ENCODE assay signal across 20 cellular contexts in the genomic region with DNA sequence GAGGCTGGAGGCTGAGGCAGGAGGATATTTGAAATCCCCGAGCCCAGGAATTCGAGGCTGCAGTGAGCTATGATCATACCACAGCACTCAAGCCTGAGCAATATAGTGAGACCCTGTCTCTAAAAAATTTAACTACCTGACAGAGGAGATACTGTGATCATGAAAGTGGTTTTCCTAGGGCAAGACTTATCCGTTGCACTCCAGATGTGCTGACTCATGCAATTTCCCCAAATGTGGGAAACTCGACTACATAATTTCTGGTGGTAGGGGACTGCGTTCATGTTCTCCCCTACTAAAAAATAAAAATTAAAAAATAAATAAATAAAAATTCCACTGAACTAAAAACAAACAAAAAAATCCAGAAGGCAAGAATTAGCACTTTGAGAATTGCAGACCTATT.
DNase-seq lines count a peak whose midpoint lies in the region; ATAC-seq, FAIRE-seq and TF ChIP-seq lines count a peak whose summit lies in the region.
"Had no signal": no experiment of that assay in that cellular context is flagged by ENCODE, and none has a peak within 500 bp of the region (broad histone marks: within the 10 kb centered on the region; RNA-seq: fewer than 3 reads in every experiment).

No MANE protein-coding gene starts in this region.

- H3K18ac ChIP-seq in IMR-90 (ENCODE audit: low read depth, low read length): no peak overlapping the region

- no peak overlapping the region for H2AFZ ChIP-seq in IMR-90 (replicated peaks; ENCODE audit: low read length, poor library complexity)
- peak overlapping the region; percentile 92 for H2AFZ ChIP-seq in K562 (ENCODE audit: low read depth, low read length)
- H2AFZ ChIP-seq: GM23248 had no signal

- TF ChIP-seq CTCF in A549 (IDR thresholded peaks at IDR 0.05): no peak
- TF ChIP-seq CTCF in IMR-90 (conservative IDR thresholded peaks at IDR 0.05; ENCODE audit: low read depth, low read length): no peak
- no peak for TF ChIP-seq CTCF in K562 (IDR thresholded peaks at IDR 0.05 in 2 of 3, conservative IDR thresholded peaks at IDR 0.05 in 1 of 3; ENCODE audit: insufficient read depth in 2 of 3, low read depth in 1 of 3, low read length in 3 of 3)

- peaks cover 2% of the 10 kb centered on the region; the same call in 1 of the 3 replicates for H3K9me3 ChIP-seq in A549
- H3K9me3 ChIP-seq in IMR-90 (ENCODE audit: control insufficient read depth, insufficient read depth, low read length): no peaks in the 10 kb centered on the region
- H3K9me3 ChIP-seq in K562 (replicated peaks; ENCODE audit: control insufficient read depth, insufficient read depth, low read depth, low read length): no peaks in the 10 kb centered on the region
- H3K9me3 ChIP-seq: HAP-1 had no signal

- TF ChIP-seq RAD21 in A549 (conservative IDR thresholded peaks at IDR 0.05 in 1 of 2, IDR thresholded peaks at IDR 0.05 in 1 of 2) (no peak), IMR-90 (IDR thresholded peaks at IDR 0.05; ENCODE audit: low read length) (no peak), K562 (CRISPR knock-in tag; conservative IDR thresholded peaks at IDR 0.05 in 1 of 2, IDR thresholded peaks at IDR 0.05 in 1 of 2) (no peak)

- H4K5ac ChIP-seq in IMR-90 (ENCODE audit: low read depth, low read length): no peak overlapping the region

- H3K4me2 ChIP-seq in A549 (no peak overlapping the region), IMR-90 (ENCODE audit: low read depth, low read length) (no peak overlapping the region), K562 (ENCODE audit: insufficient read depth, low read length) (no peak overlapping the region)

- POLR2A ChIA-PET in A549 (lab: Yijun Ruan, JAX): no interaction called here
- POLR2A ChIA-PET in IMR-90 (lab: Charles Lee; ENCODE audit: unreplicated experiment): no interaction called here
- POLR2A ChIA-PET in K562 (lab: Yijun Ruan, JAX): interaction anchor here (0.7 kb wide), 1 partner anchor 9 kb away, joined by 5 read pairs; no protein-coding TSS in a partner anchor

- H3K56ac ChIP-seq in IMR-90 (ENCODE audit: extremely low read depth, insufficient read depth, low read length): no peak overlapping the region

- H3K27ac ChIP-seq in A549 (no peak overlapping the region), IMR-90 (ENCODE audit: insufficient read depth, low read length) (no peak overlapping the region), K562 (ENCODE audit: extremely low read depth, low read depth, low read length) (peak overlapping the region; percentile 63)
- H3K27ac ChIP-seq: GM23248 had no signal

- no peaks in the 10 kb centered on the region for H3K79me2 ChIP-seq in K562 (ENCODE audit: control insufficient read depth, insufficient read depth, low read length)

- H2AK9ac ChIP-seq in IMR-90 (replicated peaks; ENCODE audit: low read depth, low read length, poor library complexity): no peak overlapping the region

- H3K4me1 Mint-ChIP-seq in stimulated activated effector memory CD8-positive, alpha-beta T cell treated with anti-CD3 and anti-CD28 coated beads, Interleukin-12 subunit alpha, Interleukin-12 subunit beta, amount 100 ng/mL, for 72 hours: no peaks in the 10 kb centered on the region
- H3K4me1 Mint-ChIP-seq: CD4-positive, alpha-beta memory T cell had no signal

- H2BK20ac ChIP-seq in IMR-90 (ENCODE audit: low read depth, low read length): no peak overlapping the region

- H3K23ac ChIP-seq in IMR-90 (ENCODE audit: low read depth, low read length): no peak overlapping the region

- H4K91ac ChIP-seq in IMR-90 (ENCODE audit: insufficient read depth, low read depth, low read length): no peak overlapping the region

- H3K4ac ChIP-seq in IMR-90 (ENCODE audit: low read depth, low read length): no peak overlapping the region

- DNase-seq in A549 (ENCODE audit: low read depth in 1 of 2, low spot score in 1 of 2) (no peak), IMR-90 (no peak), K562 (ENCODE audit: extremely low read depth in 1 of 4, low spot score in 3 of 4) (peak in 2 of 4 experiments; percentile 11 to 64), posterior vena cava (ENCODE audit: low spot score) (no peak)
- no peak for DNase-seq in stimulated activated effector memory CD8-positive, alpha-beta T cell treated with anti-CD3 and anti-CD28 coated beads, Interleukin-12 subunit alpha, Interleukin-12 subunit beta, amount 100 ng/mL, for 72 hours (ENCODE audit: low spot score in 2 of 2)
- DNase-seq: 8988T; C1 segment of cervical spinal cord; Calu3; CD4-positive, alpha-beta memory T cell; COR-L47; DMS53; DMS79 treated with DMSO at 0.1 percent for 48 hours; GF-D8; GM23248; HFFc6 had no signal

- H3K14ac ChIP-seq in IMR-90 (replicated peaks; ENCODE audit: low read depth, low read length): no peak overlapping the region

- H3K79me1 ChIP-seq in IMR-90 (ENCODE audit: low read depth in 1 of 2, low read length in 2 of 2): no peaks in the 10 kb centered on the region

- H3K9me3 Mint-ChIP-seq in stimulated activated effector memory CD8-positive, alpha-beta T cell treated with anti-CD3 and anti-CD28 coated beads, Interleukin-12 subunit alpha, Interleukin-12 subunit beta, amount 100 ng/mL, for 72 hours: no peaks in the 10 kb centered on the region
- H3K9me3 Mint-ChIP-seq: CD4-positive, alpha-beta memory T cell; HFFc6 had no signal

- no peak overlapping the region for H2AK5ac ChIP-seq in IMR-90 (ENCODE audit: low read depth, low read length)

- no peak overlapping the region for H2BK5ac ChIP-seq in IMR-90 (ENCODE audit: low read depth, low read length, poor library complexity, severe bottlenecking)

- no peaks in the 10 kb centered on the region for H3K36me3 Mint-ChIP-seq in stimulated activated effector memory CD8-positive, alpha-beta T cell treated with anti-CD3 and anti-CD28 coated beads, Interleukin-12 subunit alpha, Interleukin-12 subunit beta, amount 100 ng/mL, for 72 hours
- H3K36me3 Mint-ChIP-seq: CD4-positive, alpha-beta memory T cell had no signal

- dilution Hi-C loops in IMR-90 (cut with HindIII; ENCODE audit: low sequenced_read_pairs, unreplicated experiment): no loop called here

- H3K9me1 ChIP-seq in IMR-90 (ENCODE audit: insufficient read depth, low read length): no peaks in the 10 kb centered on the region
- no peaks in the 10 kb centered on the region for H3K9me1 ChIP-seq in K562 (ENCODE audit: control insufficient read depth, insufficient read depth, low read length)

- H3K36me3 ChIP-seq in IMR-90 (ENCODE audit: control insufficient read depth, insufficient read depth, low read length): no peaks in the 10 kb centered on the region
- no peaks in the 10 kb centered on the region for H3K36me3 ChIP-seq in K562 (ENCODE audit: control insufficient read depth, insufficient read depth, low read length)
- H3K36me3 ChIP-seq: HAP-1 had no signal

- 72% methylated on average over 5 of the region's 5 CpGs for WGBS in A549 (ENCODE audit: missing lambda C conversion rate)
- no CpG with 5 or more reads among the region's 5 CpGs for WGBS in IMR-90 (ENCODE audit: extremely low coverage in 2 of 2, insufficient read length in 1 of 2), 2 experiments
- WGBS in K562 (ENCODE audit: insufficient coverage, low coverage, missing lambda C conversion rate): 18% methylated on average over 5 of the region's 5 CpGs

- no peaks in the 10 kb centered on the region for H4K20me1 ChIP-seq in IMR-90 (ENCODE audit: insufficient read depth, low read length)
- H4K20me1 ChIP-seq in K562 (replicated peaks; ENCODE audit: control insufficient read depth, insufficient read depth, low read length): no peaks in the 10 kb centered on the region

- peaks cover 9% of the 10 kb centered on the region for H3K27me3 ChIP-seq in IMR-90 (ENCODE audit: control insufficient read depth, insufficient read depth, low read length)
- H3K27me3 ChIP-seq in K562 (ENCODE audit: control insufficient read depth in 2 of 2, insufficient read depth in 2 of 2, low read length in 2 of 2): no peaks in the 10 kb centered on the region

- no peak overlapping the region for H2BK15ac ChIP-seq in IMR-90 (ENCODE audit: low read depth, low read length)

- H3K9ac ChIP-seq in IMR-90 (ENCODE audit: low read depth, low read length): no peak overlapping the region
- H3K9ac ChIP-seq in K562 (ENCODE audit: insufficient read depth in 1 of 2, low read depth in 2 of 2, low read length in 2 of 2): peak overlapping the region in 1 of 2 experiments; percentile 34; a peak in 1 of 4 replicates
- H3K9ac ChIP-seq: GM23248 had no signal

- FAIRE-seq in A549 (lab: Jason Lieb, UNC) (no peak), K562 (lab: Jason Lieb, UNC) (peak; percentile 80)
- FAIRE-seq: GM12891, GM18507, H54 had no signal

- TF ChIP-seq POLR2A in A549 (IDR thresholded peaks at IDR 0.05; ENCODE audit: low read length) (no peak), IMR-90 (IDR thresholded peaks at IDR 0.05; ENCODE audit: low read depth, low read length) (no peak), K562 (conservative IDR thresholded peaks at IDR 0.05) (no peak)

- no peak overlapping the region for H4K8ac ChIP-seq in IMR-90 (ENCODE audit: low read depth in 2 of 2, low read length in 2 of 2)

- BruUV-seq in IMR-90 (replicated peaks; lab: Mats Ljungman, UMichigan): no TSS peak
- BruUV-seq in K562 (replicated peaks; lab: Mats Ljungman, UMichigan): no TSS peak

- intact Hi-C loops in IMR-90 (cut with micrococcal nuclease) (no loop called here), K562 (cut with micrococcal nuclease) (no loop called here), posterior vena cava (cut with DNase I) (no loop called here)

- CTCF ChIA-PET in A549 (lab: Yijun Ruan, JAX) (no interaction called here), IMR-90 (lab: Yijun Ruan, JAX) (no interaction called here), K562 (lab: Yijun Ruan, JAX; ENCODE audit: low intra/inter-chr PET ratio) (no interaction called here)

- no peak overlapping the region for H2BK120ac ChIP-seq in IMR-90 (ENCODE audit: low read depth, low read length)

- H3K4me3 ChIP-seq in A549: no peak overlapping the region
- H3K4me3 ChIP-seq in IMR-90 (ENCODE audit: insufficient read depth, low read depth, low read length): no peak overlapping the region
- H3K4me3 ChIP-seq in K562: no peak overlapping the region
- H3K4me3 ChIP-seq: GM23248, HAP-1 had no signal

- H3K4me3 Mint-ChIP-seq in stimulated activated effector memory CD8-positive, alpha-beta T cell treated with anti-CD3 and anti-CD28 coated beads, Interleukin-12 subunit alpha, Interleukin-12 subunit beta, amount 100 ng/mL, for 72 hours: no peak overlapping the region
- H3K4me3 Mint-ChIP-seq: CD4-positive, alpha-beta memory T cell; HFFc6 had no signal

- no peak overlapping the region for H3K27ac Mint-ChIP-seq in stimulated activated effector memory CD8-positive, alpha-beta T cell treated with anti-CD3 and anti-CD28 coated beads, Interleukin-12 subunit alpha, Interleukin-12 subunit beta, amount 100 ng/mL, for 72 hours
- H3K27ac Mint-ChIP-seq: CD4-positive, alpha-beta memory T cell; HFFc6 had no signal

- ATAC-seq in A549 (no peak), IMR-90 (ENCODE audit: low read depth) (no peak), K562 (peak; percentile 57), GM21360 (IDR thresholded peaks at IDR 0.05; ENCODE audit: unreplicated experiment) (no peak)
- ATAC-seq in stimulated activated effector memory CD8-positive, alpha-beta T cell treated with anti-CD3 and anti-CD28 coated beads, Interleukin-12 subunit alpha, Interleukin-12 subunit beta, amount 100 ng/mL, for 72 hours: no peak

- no peaks in the 10 kb centered on the region for H3K4me1 ChIP-seq in A549
- H3K4me1 ChIP-seq in IMR-90 (ENCODE audit: control insufficient read depth, insufficient read depth, low read length): no peaks in the 10 kb centered on the region
- peaks cover 4 to 21% of the 10 kb centered on the region in 2 experiments; a peak in 3 of 5 replicates for H3K4me1 ChIP-seq in K562 (replicated peaks in 1 of 2; ENCODE audit: control insufficient read depth in 2 of 2, insufficient read depth in 2 of 2, low read length in 2 of 2)
- H3K4me1 ChIP-seq: HAP-1 had no signal

- TF ChIP-seq EP300 in A549 (IDR thresholded peaks at IDR 0.05) (no peak), K562 (IDR thresholded peaks at IDR 0.05; ENCODE audit: low read length) (0 out of 2 replicates have a peak, but pooled peaks have one; percentile 31)

- in situ Hi-C loops in IMR-90 (cut with MboI; ENCODE audit: low sequenced_read_pairs): no loop called here
- in situ Hi-C loops in K562 (cut with MboI): no loop called here
